In the genomic region with DNA sequence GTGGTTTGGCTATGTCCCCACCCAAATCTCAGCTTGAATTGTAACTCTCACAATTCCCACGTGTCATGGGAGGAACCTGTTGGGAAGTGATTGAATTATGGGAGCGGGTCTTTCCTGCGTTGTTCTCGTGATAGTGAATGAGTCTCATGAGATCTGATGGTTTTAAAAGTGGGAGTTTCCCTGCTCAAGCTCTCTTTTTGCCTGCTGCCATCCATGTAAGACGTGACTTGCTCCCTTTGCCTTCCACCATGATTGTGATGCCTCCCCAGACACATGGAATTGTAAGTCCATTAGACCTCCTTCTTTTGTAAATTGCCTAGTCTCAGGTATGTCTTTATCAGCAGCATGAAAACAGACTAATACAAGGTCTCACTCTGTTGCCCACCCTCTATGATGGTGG, we compare ENCODE assay signal across 1 cellular context. TPM values are rescaled to one million over a fixed set of nuclear protein-coding genes. Genes with fewer than 3 reads are reported as not detected.
"Had no signal": no experiment of that assay in that cellular context is flagged by ENCODE, and none has a peak within 500 bp of the region (broad histone marks: within the 10 kb centered on the region; RNA-seq: fewer than 3 reads in every experiment).

No MANE protein-coding gene starts in this region.

RNA-seq across cellular contexts. Expression of a gene that starts 8.5 kb away (rescaled TPM):
- total RNA-seq: thoracic aorta had no signal
